ENCODE assay signal across 1 cellular context in genomic region chr1:157367091-157367739, GRCh38.
TF ChIP-seq lines count a peak whose summit lies in the region.

No MANE protein-coding gene starts in this region.

TF ChIP-seq in K562, 482 proteins besides CTCF, POLR2A, EP300 and RAD21 (continued from another document and continues in another):
- TF ChIP-seq UBTF (IDR thresholded peaks at IDR 0.05; ENCODE audit: borderline replicate concordance in 1 of 2, low read depth in 2 of 2, low read length in 2 of 2): no peak
- TF ChIP-seq ZNF174 (CRISPR knock-in tag; IDR thresholded peaks at IDR 0.05): 0 out of 2 replicates have a peak, but pooled peaks have one; percentile 23
- TF ChIP-seq CBX2 (IDR thresholded peaks at IDR 0.05; ENCODE audit: insufficient read depth, low read length, poor library complexity, severe bottlenecking): no peak
- TF ChIP-seq ZNF785 (CRISPR knock-in tag; IDR thresholded peaks at IDR 0.05): no peak
- TF ChIP-seq SMARCA4 (IDR thresholded peaks at IDR 0.05): peak; percentile 36; the same call in 1 of the 2 replicates
- no peak for TF ChIP-seq PCBP2 (IDR thresholded peaks at IDR 0.05; ENCODE audit: low read depth, low read length, poor library complexity, severe bottlenecking)
- 0 out of 2 replicates have a peak, but pooled peaks have one; percentile 24 for TF ChIP-seq DDX20 (tag; IDR thresholded peaks at IDR 0.05; ENCODE audit: low read depth)
- no peak for TF ChIP-seq ZNF165 (CRISPR knock-in tag; IDR thresholded peaks at IDR 0.05; ENCODE audit: borderline replicate concordance)
- no peak for TF ChIP-seq PHB2 (IDR thresholded peaks at IDR 0.05; ENCODE audit: low read depth)
- no peak for TF ChIP-seq GTF2B (IDR thresholded peaks at IDR 0.05; ENCODE audit: extremely low read depth, insufficient read length)
- no peak for TF ChIP-seq BRD9 (IDR thresholded peaks at IDR 0.05; ENCODE audit: low read depth, partially characterized antibody)
- TF ChIP-seq VEZF1 (CRISPR knock-in tag; IDR thresholded peaks at IDR 0.05): peak; percentile 26; the same call in 1 of the 2 replicates
- TF ChIP-seq MEF2A (IDR thresholded peaks at IDR 0.05; ENCODE audit: control insufficient read depth, low read depth, low read length): no peak
- peak in 1 of 2 experiments; percentile 39; a peak in 1 of 4 replicates for TF ChIP-seq RCOR1 (IDR thresholded peaks at IDR 0.05; ENCODE audit: borderline replicate concordance in 1 of 2, low read depth in 2 of 2, low read length in 2 of 2)
- TF ChIP-seq KDM2B (CRISPR knock-in tag; IDR thresholded peaks at IDR 0.05): no peak
- no peak for TF ChIP-seq CGGBP1 (CRISPR knock-in tag; IDR thresholded peaks at IDR 0.05)
- TF ChIP-seq GABPB1 (CRISPR knock-in tag; IDR thresholded peaks at IDR 0.05): no peak
- TF ChIP-seq RNF219 (CRISPR knock-in tag; IDR thresholded peaks at IDR 0.05): no peak
- no peak for TF ChIP-seq ZBTB5 (IDR thresholded peaks at IDR 0.05)
- TF ChIP-seq ZNF239 (CRISPR knock-in tag; IDR thresholded peaks at IDR 0.05): no peak; the same call in 1 of the 2 replicates
- TF ChIP-seq HSF4 (CRISPR knock-in tag; IDR thresholded peaks at IDR 0.05; ENCODE audit: borderline replicate concordance): no peak
- TF ChIP-seq PTTG1 (tag; IDR thresholded peaks at IDR 0.05; ENCODE audit: low read depth): no peak
- TF ChIP-seq EHMT2 (IDR thresholded peaks at IDR 0.05): peak; percentile 25; the same call in 1 of the 2 replicates
- TF ChIP-seq RBM39 (optimal IDR thresholded peaks at IDR 0.05; ENCODE audit: low read depth, low read length): no peak
- no peak for TF ChIP-seq SMAD1 (IDR thresholded peaks at IDR 0.05; ENCODE audit: low read depth, low read length, partially characterized antibody)
- TF ChIP-seq FOSL1 (tag; conservative IDR thresholded peaks at IDR 0.05): no peak; the same call in 1 of the 2 replicates
- no peak for TF ChIP-seq KDM5B (IDR thresholded peaks at IDR 0.05; ENCODE audit: insufficient replicate concordance, low read depth, low read length)
- 0 out of 4 replicates have a peak, but pooled peaks of 1 of the 2 experiments have one; percentile 23 for TF ChIP-seq FOXA3 (CRISPR knock-in tag; conservative IDR thresholded peaks at IDR 0.05 in 1 of 2, IDR thresholded peaks at IDR 0.05 in 1 of 2)
- 0 out of 2 replicates have a peak, but pooled peaks have one; percentile 26 for TF ChIP-seq ZBTB12 (CRISPR knock-in tag; IDR thresholded peaks at IDR 0.05)
- TF ChIP-seq BCL6 (CRISPR knock-in tag; IDR thresholded peaks at IDR 0.05): no peak
- no peak for TF ChIP-seq NR2C2 (CRISPR knock-in tag; IDR thresholded peaks at IDR 0.05)
- TF ChIP-seq NR2C2 (tag; IDR thresholded peaks at IDR 0.05): no peak
- no peak for TF ChIP-seq RERE (CRISPR knock-in tag; IDR thresholded peaks at IDR 0.05; ENCODE audit: borderline replicate concordance)
- no peak for TF ChIP-seq SREBF2 (CRISPR knock-in tag; IDR thresholded peaks at IDR 0.05)
- peak; percentile 44 for TF ChIP-seq ETV1 (tag; conservative IDR thresholded peaks at IDR 0.05; ENCODE audit: low read depth)
- no peak for TF ChIP-seq NELFE (IDR thresholded peaks at IDR 0.05; ENCODE audit: insufficient read depth, insufficient read length)
- TF ChIP-seq NCOA2 (IDR thresholded peaks at IDR 0.05; ENCODE audit: partially characterized antibody in 2 of 2): no peak
- TF ChIP-seq JUND (IDR thresholded peaks at IDR 0.05; ENCODE audit: borderline replicate concordance, low read depth, low read length): peak; percentile 36
- TF ChIP-seq JUND (tag; IDR thresholded peaks at IDR 0.05; ENCODE audit: borderline replicate concordance, low read depth, low read length): peak; percentile 66; the same call in 2 of the 3 replicates
- TF ChIP-seq ELF4 (CRISPR knock-in tag; IDR thresholded peaks at IDR 0.05): 0 out of 2 replicates have a peak, but pooled peaks have one; percentile 37
- no peak for TF ChIP-seq MAX (CRISPR knock-in tag; IDR thresholded peaks at IDR 0.05)
- TF ChIP-seq SMAD2 (IDR thresholded peaks at IDR 0.05; ENCODE audit: low read depth, low read length): no peak
- peak; percentile 44; the same call in 1 of the 2 replicates for TF ChIP-seq BHLHE40 (IDR thresholded peaks at IDR 0.05; ENCODE audit: low read length)
- no peak for TF ChIP-seq GMEB1 (CRISPR knock-in tag; IDR thresholded peaks at IDR 0.05)
- no peak for TF ChIP-seq POLR3A (IDR thresholded peaks at IDR 0.05; ENCODE audit: borderline replicate concordance, extremely low read depth, insufficient read depth, insufficient read length)
